9 cellular contexts compared by ENCODE assay signal in genomic region chr12:62468394-62468793, GRCh38. TPM values are rescaled to one million over a fixed set of nuclear protein-coding genes. Genes with fewer than 3 reads are reported as not detected.
DNase-seq lines count a peak whose midpoint lies in the region; ATAC-seq and TF ChIP-seq lines count a peak whose summit lies in the region.
"Had no signal": no experiment of that assay in that cellular context is flagged by ENCODE, and none has a peak within 500 bp of the region (broad histone marks: within the 10 kb centered on the region; RNA-seq: fewer than 3 reads in every experiment).

No MANE protein-coding gene starts in this region.

- ATAC-seq in GM21737 (IDR thresholded peaks at IDR 0.05; ENCODE audit: unreplicated experiment) (no peak), foreskin keratinocyte (no peak)
- ATAC-seq: left lung had no signal

- DNase-seq in AG09309 (ENCODE audit: low read depth) (no peak), ascending aorta (ENCODE audit: low spot score in 2 of 2) (no peak), NCI-H226 (no peak), NCI-H2029 (lab: John Stamatoyannopoulos, UW) (no peak), foreskin keratinocyte (no peak)
- DNase-seq: left lung had no signal

- peaks cover 7% of the 10 kb centered on the region; the same call in 1 of the 2 replicates for H3K4me1 ChIP-seq in HEK293 (ENCODE audit: control insufficient read depth, insufficient read depth, low read length)
- H3K4me1 ChIP-seq in ascending aorta: peaks cover 0 to 18% of the 10 kb centered on the region in 2 donors
- peaks cover 6 to 12% of the 10 kb centered on the region in 2 donors for H3K4me1 ChIP-seq in mucosa of rectum (ENCODE audit: control insufficient read depth in 2 of 2, insufficient read depth in 2 of 2, low read length in 2 of 2)
- peaks cover 8% of the 10 kb centered on the region for H3K4me1 ChIP-seq in foreskin keratinocyte

- TF ChIP-seq CTCF in AG09309 (IDR thresholded peaks at IDR 0.05; ENCODE audit: control insufficient read depth, insufficient read depth, low read depth, low read length, missing control alignments): no peak
- TF ChIP-seq CTCF in HEK293 (tag by site-specific recombination; IDR thresholded peaks at IDR 0.05): no peak
- TF ChIP-seq CTCF in ascending aorta (IDR thresholded peaks at IDR 0.05): no peak
- no peak for TF ChIP-seq CTCF in foreskin keratinocyte (conservative IDR thresholded peaks at IDR 0.05)

- H3K36me3 ChIP-seq in HEK293 (ENCODE audit: control insufficient read depth in 2 of 2, insufficient read depth in 1 of 2, low read length in 2 of 2) (peaks cover 0 to 4% of the 10 kb centered on the region in 2 experiments; a peak in 2 of 3 replicates), ascending aorta (no peaks in the 10 kb centered on the region), mucosa of rectum (ENCODE audit: control insufficient read depth in 2 of 2, insufficient read depth in 2 of 2, low read length in 2 of 2) (peaks cover 3 to 5% of the 10 kb centered on the region in 2 donors)

- CTCF ChIA-PET in HEK293 (lab: Yijun Ruan, JAX): interaction anchor here (0.7 to 2.7 kb wide), 2 partner anchors 30 to 96 kb away, joined by 5 to 10 read pairs; no protein-coding TSS in a partner anchor

- intact Hi-C loops in ascending aorta (cut with DNase I): loop anchor here (10.0 kb wide), 2 partner anchors 326 to 1376 kb away; partner anchors contain the start of gene SRGAP1

- H3K9ac ChIP-seq in mucosa of rectum (ENCODE audit: low read depth in 1 of 2, low read length in 2 of 2): no peak overlapping the region

- H3K27me3 ChIP-seq in ascending aorta: no peaks in the 10 kb centered on the region
- H3K27me3 ChIP-seq in mucosa of rectum (ENCODE audit: control insufficient read depth in 2 of 2, insufficient read depth in 2 of 2, low read length in 2 of 2): no peaks in the 10 kb centered on the region
- no peaks in the 10 kb centered on the region for H3K27me3 ChIP-seq in foreskin keratinocyte
- H3K27me3 ChIP-seq: left lung had no signal

- peak overlapping the region; percentile 93 for H3K4me3 ChIP-seq in AG09309 (ENCODE audit: control insufficient read depth, low read depth, low read length)
- H3K4me3 ChIP-seq in HEK293 (ENCODE audit: low read depth, low read length): no peak overlapping the region
- H3K4me3 ChIP-seq in ascending aorta: peak overlapping the region; percentile 92 to 95
- H3K4me3 ChIP-seq in mucosa of rectum (ENCODE audit: low read length in 2 of 2): peak overlapping the region; percentile 98 to 99

- H3K9me3 ChIP-seq in HEK293 (ENCODE audit: control insufficient read depth, insufficient read depth, low read depth, low read length): no peaks in the 10 kb centered on the region
- H3K9me3 ChIP-seq in ascending aorta: no peaks in the 10 kb centered on the region
- no peaks in the 10 kb centered on the region for H3K9me3 ChIP-seq in mucosa of rectum (ENCODE audit: control insufficient read depth in 2 of 2, low read length in 2 of 2)

- POLR2A ChIA-PET in HEK293 (lab: Yijun Ruan, JAX): no interaction called here

- H3K27ac ChIP-seq in HEK293 (ENCODE audit: extremely low read depth, low read depth, low read length): no peak overlapping the region
- H3K27ac ChIP-seq in ascending aorta: no peak overlapping the region
- H3K27ac ChIP-seq in mucosa of rectum (ENCODE audit: low read depth in 2 of 2, low read length in 2 of 2): no peak overlapping the region
- no peak overlapping the region for H3K27ac ChIP-seq in foreskin keratinocyte
- H3K27ac ChIP-seq: left lung had no signal

TF ChIP-seq in HEK293, 187 proteins besides CTCF, POLR2A, EP300 and RAD21:
- TF ChIP-seq ZXDB (tag by site-specific recombination; IDR thresholded peaks at IDR 0.05) (0 out of 2 replicates have a peak, but pooled peaks have one; percentile 19), ZNF138 (tag by site-specific recombination; IDR thresholded peaks at IDR 0.05; ENCODE audit: borderline replicate concordance) (no peak), PRDM6 (tag by site-specific recombination; IDR thresholded peaks at IDR 0.05) (peak; percentile 61)

RNA-seq across cellular contexts. Expression of gene MON2, which starts 1.8 kb away (rescaled TPM):
- total RNA-seq in ascending aorta: 14.4 TPM
- 19.0 and 20.1 TPM in 2 replicates for total RNA-seq in foreskin keratinocyte
- polyA plus RNA-seq in foreskin keratinocyte: 5.0 and 5.3 TPM in 2 replicates
